In the genomic region with DNA sequence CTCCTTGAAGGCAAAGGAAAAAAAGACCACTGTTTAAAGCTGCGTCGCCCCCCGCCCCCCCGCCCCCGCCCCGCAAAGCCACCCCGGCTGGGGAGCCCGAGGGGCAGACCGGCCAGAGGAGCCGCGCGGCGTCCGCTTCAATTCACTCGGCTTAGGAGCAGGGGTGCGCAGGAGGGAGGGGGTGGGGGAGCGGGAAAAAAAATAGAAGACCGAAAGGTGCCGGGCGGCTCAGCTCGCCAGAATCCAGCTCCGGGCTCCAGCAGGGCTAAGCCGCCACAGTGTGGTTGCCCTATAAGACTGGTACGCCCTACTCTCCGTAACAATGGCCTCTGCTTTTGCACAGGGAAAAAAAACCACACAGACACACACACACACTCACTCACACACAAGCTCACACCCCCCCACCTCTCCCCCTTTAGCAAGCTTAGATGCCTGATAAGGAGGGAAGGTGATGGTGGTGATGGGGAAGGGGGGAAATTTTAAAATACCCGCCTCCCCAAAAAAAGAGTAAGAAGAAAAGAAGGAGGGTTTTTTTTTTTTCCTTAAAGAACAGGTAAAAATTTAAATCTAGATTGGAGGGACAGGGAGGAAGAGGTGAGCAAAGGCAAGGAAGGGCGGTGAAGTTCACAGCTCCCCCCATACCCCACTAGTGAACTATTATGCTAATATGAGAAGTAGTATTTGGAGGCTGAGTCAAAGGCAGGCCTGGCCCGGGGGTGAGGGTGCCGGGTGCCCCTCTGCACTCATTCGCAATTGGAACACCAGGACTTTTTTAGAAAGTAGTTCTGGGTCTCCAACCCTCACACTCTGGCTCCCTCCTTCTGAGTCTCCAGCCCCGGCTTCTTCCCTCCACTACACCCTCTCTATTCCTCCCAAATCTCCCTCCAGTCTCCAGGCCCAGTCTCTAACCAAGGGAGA, we compare ENCODE assay signal across 8 cellular contexts. TPM values are rescaled to one million over a fixed set of nuclear protein-coding genes. Genes with fewer than 3 reads are reported as not detected.
DNase-seq lines count a peak whose midpoint lies in the region; ATAC-seq, FAIRE-seq and TF ChIP-seq lines count a peak whose summit lies in the region.

No MANE protein-coding gene starts in this region.

- no peak overlapping the region for H3K4me3 Mint-ChIP-seq in astrocyte (ENCODE audit: unreplicated experiment)

- H3K9ac ChIP-seq in astrocyte (ENCODE audit: low read length) = peak overlapping the region; percentile 83

- no peaks in the 10 kb centered on the region for H3K9me3 ChIP-seq in astrocyte (ENCODE audit: insufficient read depth, low read depth, low read length)
- H3K9me3 ChIP-seq in lower lobe of right lung = no peaks in the 10 kb centered on the region

- H3K9me3 Mint-ChIP-seq in astrocyte (ENCODE audit: unreplicated experiment) = peaks cover 18% of the 10 kb centered on the region

- peaks cover 68% of the 10 kb centered on the region for H3K27me3 ChIP-seq in astrocyte (ENCODE audit: insufficient read depth, low read length)
- H3K27me3 ChIP-seq in lower lobe of right lung (ENCODE audit: low read depth) = peaks cover 45% of the 10 kb centered on the region

- ATAC-seq in lower lobe of right lung (no peak), HG02588 (IDR thresholded peaks at IDR 0.05; ENCODE audit: unreplicated experiment) (no peak), HG02852 (IDR thresholded peaks at IDR 0.05; ENCODE audit: unreplicated experiment) (no peak), HG03469 (IDR thresholded peaks at IDR 0.05; ENCODE audit: unreplicated experiment) (no peak), HG02973 (IDR thresholded peaks at IDR 0.05; ENCODE audit: unreplicated experiment) (no peak)

- H3K4me1 ChIP-seq in astrocyte (ENCODE audit: insufficient read depth, low read length) (peaks cover 47% of the 10 kb centered on the region), lower lobe of right lung (peaks cover 6% of the 10 kb centered on the region)

- peaks cover 5% of the 10 kb centered on the region for H3K36me3 Mint-ChIP-seq in astrocyte (ENCODE audit: low read depth, unreplicated experiment)

- H3K36me3 ChIP-seq in astrocyte (ENCODE audit: insufficient read depth, low read length) (no peaks in the 10 kb centered on the region), lower lobe of right lung (no peaks in the 10 kb centered on the region)

- H3K79me2 ChIP-seq in astrocyte (ENCODE audit: insufficient read depth, low read length) = peaks cover 90% of the 10 kb centered on the region

- peak overlapping the region; percentile 80 for H3K27ac ChIP-seq in astrocyte (ENCODE audit: low read depth, low read length)
- H3K27ac ChIP-seq in lower lobe of right lung = peak overlapping the region; percentile 74

- intact Hi-C loops in lower lobe of right lung (cut with DNase I) = no loop called here

- no peak overlapping the region for H2AFZ ChIP-seq in astrocyte (ENCODE audit: low read depth, low read length)

- H3K4me1 Mint-ChIP-seq in astrocyte (ENCODE audit: low read depth, unreplicated experiment) = peaks cover 2% of the 10 kb centered on the region

- DNase-seq in stimulated activated CD4-positive, alpha-beta T cell treated with anti-CD3 and anti-CD28 coated beads, Interleukin-15, amount 100 ng/mL, for 24 hours = peak; percentile 23
- DNase-seq in stimulated activated CD4-positive, alpha-beta T cell treated with anti-CD3 and anti-CD28 coated beads, Interleukin-4, amount 100 ng/mL, for 4 hours = no peak
- peak; percentile 66 for DNase-seq in astrocyte (ENCODE audit: low read depth)
- DNase-seq in lower lobe of right lung = no peak

- H4K20me1 ChIP-seq in astrocyte (ENCODE audit: insufficient read depth, low read length) = no peaks in the 10 kb centered on the region

- no peak overlapping the region for H3K27ac Mint-ChIP-seq in astrocyte (ENCODE audit: unreplicated experiment)

- no peak for FAIRE-seq in astrocyte (lab: Jason Lieb, UNC)

- H3K4me3 ChIP-seq in astrocyte (ENCODE audit: insufficient read depth, low read depth, low read length) (peak overlapping the region; percentile 63), lower lobe of right lung (peak overlapping the region; percentile 43)

- H3K27me3 Mint-ChIP-seq in astrocyte (ENCODE audit: low read depth, unreplicated experiment) = peaks cover 92% of the 10 kb centered on the region

- no peak for TF ChIP-seq CTCF in astrocyte (IDR thresholded peaks at IDR 0.05; ENCODE audit: insufficient read depth, low read depth, low read length)
- TF ChIP-seq CTCF in lower lobe of right lung (IDR thresholded peaks at IDR 0.05) = no peak

- H3K4me2 ChIP-seq in astrocyte (ENCODE audit: low read length) = peak overlapping the region; percentile 88

RNA-seq across cellular contexts. Expression of gene HOXB2, which starts 11.0 kb away (rescaled TPM):
- total RNA-seq in astrocyte = 0.41 and 1.8 TPM in 2 replicates
- total RNA-seq in lower lobe of right lung = 5.6 TPM

RNA-seq across cellular contexts. Expression of gene HOXB4, which starts 22.3 kb away (rescaled TPM):
- total RNA-seq in astrocyte (not detected in 2 replicates), lower lobe of right lung (5.8 TPM)

RNA-seq across cellular contexts. Expression of gene HOXB1, which starts 25.1 kb away (rescaled TPM):
- total RNA-seq in astrocyte (not detected in 2 replicates), lower lobe of right lung (not detected)

RNA-seq across cellular contexts. Expression of gene HOXB3, which starts 34.2 kb away (rescaled TPM):
- not detected in 2 replicates for total RNA-seq in astrocyte
- 11.3 TPM for total RNA-seq in lower lobe of right lung

RNA-seq across cellular contexts. Expression of gene HOXB5, which starts 37.7 kb away (rescaled TPM):
- not detected in 2 replicates for total RNA-seq in astrocyte
- total RNA-seq in lower lobe of right lung = 3.9 TPM

Comparison
In these comparisons a context has a peak if more than half of its experiments do, and no peak if none do; other contexts are left out.
1. DNase-seq: peak in stimulated activated CD4-positive, alpha-beta T cell treated with anti-CD3 and anti-CD28 coated beads, Interleukin-15, amount 100 ng/mL, for 24 hours (single experiment) and astrocyte (single experiment); none in stimulated activated CD4-positive, alpha-beta T cell treated with anti-CD3 and anti-CD28 coated beads, Interleukin-4, amount 100 ng/mL, for 4 hours (0 of 2) and lower lobe of right lung (single experiment).